ENCODE assay signal across 8 cellular contexts in genomic region chr16:88533945-88534641, GRCh38. TPM values are rescaled to one million over a fixed set of nuclear protein-coding genes. Genes with fewer than 3 reads are reported as not detected.
DNase-seq lines count a peak whose midpoint lies in the region; ATAC-seq lines count a peak whose summit lies in the region.

No MANE protein-coding gene starts in this region.

- DNase-seq in Daoy (ENCODE audit: low read depth) (peak; percentile 83), NCI-H2196 (lab: John Stamatoyannopoulos, UW; ENCODE audit: unreplicated experiment) (peak; percentile 61), activated T-cell treated with anti-CD3 and anti-CD28 coated beads for 48 hours (ENCODE audit: low read depth) (peak; percentile 86)
- DNase-seq in naive thymus-derived CD4-positive, alpha-beta T cell, result peak; percentile 45 to 87 (median 77)
- DNase-seq in stimulated activated CD8-positive, alpha-beta memory T cell treated with anti-CD3 and anti-CD28 coated beads, Interleukin-7, amount 100 ng/mL, for 4 hours (ENCODE audit: low read depth in 2 of 2), result peak; percentile 27 to 75

- peak overlapping the region; percentile 71 to 94 for H3K4me3 ChIP-seq in esophagus (ENCODE audit: low read depth in 1 of 2, low read length in 2 of 2)
- peak overlapping the region; percentile 30 for H3K4me3 ChIP-seq in naive thymus-derived CD4-positive, alpha-beta T cell (ENCODE audit: low read length)

- POLR2A ChIA-PET in naive thymus-derived CD4-positive, alpha-beta T cell (lab: Charles Lee), result no interaction called here

- ATAC-seq in GM21825 (IDR thresholded peaks at IDR 0.05; ENCODE audit: unreplicated experiment) (peak; percentile 52), GM18519 (IDR thresholded peaks at IDR 0.05; ENCODE audit: low FRiP score, unreplicated experiment) (no peak)
- ATAC-seq in naive thymus-derived CD4-positive, alpha-beta T cell, result peak; percentile 89

- no peaks in the 10 kb centered on the region for H3K9me3 ChIP-seq in esophagus (ENCODE audit: control insufficient read depth in 2 of 2, insufficient read depth in 1 of 2, low read depth in 1 of 2, low read length in 1 of 2)
- H3K9me3 ChIP-seq in naive thymus-derived CD4-positive, alpha-beta T cell (ENCODE audit: control insufficient read depth in 2 of 3, low read length in 3 of 3), result no peaks in the 10 kb centered on the region

- WGBS in esophagus, 2 donors, result 5 to 31% methylated on average over 60 to 113 of the region's 113 CpGs

- H3K4me1 Mint-ChIP-seq in naive thymus-derived CD4-positive, alpha-beta T cell, result peaks cover 9 to 16% (median 13%) of the 10 kb centered on the region in 7 donors

- H3K36me3 ChIP-seq in esophagus (ENCODE audit: control insufficient read depth in 2 of 2, insufficient read depth in 2 of 2, low read length in 1 of 2), result peaks cover 0 to 6% of the 10 kb centered on the region in 2 donors
- no peaks in the 10 kb centered on the region for H3K36me3 ChIP-seq in naive thymus-derived CD4-positive, alpha-beta T cell (ENCODE audit: control insufficient read depth in 2 of 3, insufficient read depth in 3 of 3, low read length in 3 of 3)

- intact Hi-C loops in naive thymus-derived CD4-positive, alpha-beta T cell (cut with micrococcal nuclease), result loop anchor here (1.0 to 10.0 kb wide), 5 partner anchors 36 to 579 kb away; partner anchors contain the start of genes BANP (in 2 of the 2), ZC3H18 (in 2 of the 2) and MVD (in 1 of the 2)

- CTCF ChIA-PET in naive thymus-derived CD4-positive, alpha-beta T cell (lab: Charles Lee), result no interaction called here

- peaks cover 0 to 2% (median 0%) of the 10 kb centered on the region in 5 donors for H3K36me3 Mint-ChIP-seq in naive thymus-derived CD4-positive, alpha-beta T cell

- peaks cover 0 to 21% of the 10 kb centered on the region in 2 donors for H3K4me1 ChIP-seq in esophagus (ENCODE audit: control insufficient read depth in 2 of 2, insufficient read depth in 2 of 2, low read length in 1 of 2)
- peaks cover 0 to 9% of the 10 kb centered on the region in 2 donors for H3K4me1 ChIP-seq in naive thymus-derived CD4-positive, alpha-beta T cell (ENCODE audit: control insufficient read depth in 2 of 2, insufficient read depth in 2 of 2, low read length in 2 of 2)

- peaks cover 0 to 8% (median 0%) of the 10 kb centered on the region in 5 donors for H3K27me3 Mint-ChIP-seq in naive thymus-derived CD4-positive, alpha-beta T cell

- H3K27me3 ChIP-seq in esophagus (ENCODE audit: control insufficient read depth in 1 of 2, insufficient read depth in 2 of 2, low read length in 2 of 2), result no peaks in the 10 kb centered on the region
- no peaks in the 10 kb centered on the region for H3K27me3 ChIP-seq in naive thymus-derived CD4-positive, alpha-beta T cell (ENCODE audit: control insufficient read depth in 2 of 2, insufficient read depth in 2 of 2, low read length in 2 of 2)

- peak overlapping the region in 5 of 10 donors; percentile 23 to 84 (median 49) for H3K4me3 Mint-ChIP-seq in naive thymus-derived CD4-positive, alpha-beta T cell

- H3K9me3 Mint-ChIP-seq in naive thymus-derived CD4-positive, alpha-beta T cell, result peaks cover 0 to 2% (median 0%) of the 10 kb centered on the region in 11 donors

- peak overlapping the region; percentile 84 to 85 for H3K27ac ChIP-seq in esophagus (ENCODE audit: low read depth in 2 of 2, low read length in 1 of 2)
- peak overlapping the region; percentile 80 for H3K27ac ChIP-seq in naive thymus-derived CD4-positive, alpha-beta T cell (ENCODE audit: low read depth, low read length)

- no peak overlapping the region for H3K27ac Mint-ChIP-seq in naive thymus-derived CD4-positive, alpha-beta T cell

RNA-seq across cellular contexts. Expression of gene ZC3H18, which starts 36.1 kb away (rescaled TPM):
- total RNA-seq in Daoy (2014; rRNA removed; shearing (Covaris generic)), result 12.6 and 28.6 TPM in 2 replicates
- 10 to 100 TPM; 19.1 to 24.5 TPM for polyA plus RNA-seq in esophagus
- total RNA-seq in naive thymus-derived CD4-positive, alpha-beta T cell, result 10 to 100 TPM; 74.0 to 97.8 (median 82.6) TPM
- polyA plus RNA-seq in naive thymus-derived CD4-positive, alpha-beta T cell, result 10 to 100 TPM; 11.0 to 23.9 TPM
